1 cellular context compared by ENCODE assay signal in the genomic region with DNA sequence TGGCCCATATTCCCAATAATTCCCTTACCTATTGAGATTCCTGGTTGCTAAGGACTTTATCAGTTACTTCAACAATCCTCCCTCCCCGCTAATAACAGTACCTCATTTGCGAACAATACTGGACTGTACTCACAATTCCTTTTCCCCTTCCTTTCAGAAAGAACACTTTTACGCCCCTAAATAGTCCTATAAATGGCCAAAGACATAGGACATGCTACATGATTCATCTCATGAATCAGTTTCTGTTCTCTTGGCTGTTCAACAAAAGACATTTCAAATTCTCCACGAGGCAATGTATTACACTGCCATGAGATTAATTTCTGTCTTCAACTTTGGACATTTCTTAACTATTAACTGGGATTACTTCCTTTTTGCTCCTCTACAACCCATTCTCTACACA.
TF ChIP-seq lines count a peak whose summit lies in the region.

No MANE protein-coding gene starts in this region.

TF ChIP-seq in IMR-90, 13 proteins besides CTCF, POLR2A, EP300 and RAD21 (continued from another document):
- TF ChIP-seq, protein P1, sequence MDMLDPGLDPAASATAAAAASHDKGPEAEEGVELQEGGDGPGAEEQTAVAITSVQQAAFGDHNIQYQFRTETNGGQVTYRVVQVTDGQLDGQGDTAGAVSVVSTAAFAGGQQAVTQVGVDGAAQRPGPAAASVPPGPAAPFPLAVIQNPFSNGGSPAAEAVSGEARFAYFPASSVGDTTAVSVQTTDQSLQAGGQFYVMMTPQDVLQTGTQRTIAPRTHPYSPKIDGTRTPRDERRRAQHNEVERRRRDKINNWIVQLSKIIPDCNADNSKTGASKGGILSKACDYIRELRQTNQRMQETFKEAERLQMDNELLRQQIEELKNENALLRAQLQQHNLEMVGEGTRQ (IDR thresholded peaks at IDR 0.05; ENCODE audit: low read depth, low read length): no peak
- TF ChIP-seq MAFK (IDR thresholded peaks at IDR 0.05; ENCODE audit: low read depth, low read length) (no peak), CEBPB (IDR thresholded peaks at IDR 0.05; ENCODE audit: low read depth, low read length) (no peak), MXI1 (IDR thresholded peaks at IDR 0.05; ENCODE audit: borderline replicate concordance, low read depth, low read length) (no peak), BHLHE40 (IDR thresholded peaks at IDR 0.05; ENCODE audit: low read depth, low read length) (no peak), CHD1 (IDR thresholded peaks at IDR 0.05; ENCODE audit: low read depth, low read length) (no peak), SMC3 (IDR thresholded peaks at IDR 0.05; ENCODE audit: low read depth, low read length) (no peak), MAZ (IDR thresholded peaks at IDR 0.05; ENCODE audit: borderline replicate concordance, low read depth, low read length) (no peak), RFX5 (IDR thresholded peaks at IDR 0.05; ENCODE audit: low read depth, low read length) (no peak), NFE2L2 (IDR thresholded peaks at IDR 0.05; ENCODE audit: low read depth, low read length) (no peak), RCOR1 (IDR thresholded peaks at IDR 0.05; ENCODE audit: insufficient replicate concordance, low read length) (no peak)
- TF ChIP-seq, protein P2, sequence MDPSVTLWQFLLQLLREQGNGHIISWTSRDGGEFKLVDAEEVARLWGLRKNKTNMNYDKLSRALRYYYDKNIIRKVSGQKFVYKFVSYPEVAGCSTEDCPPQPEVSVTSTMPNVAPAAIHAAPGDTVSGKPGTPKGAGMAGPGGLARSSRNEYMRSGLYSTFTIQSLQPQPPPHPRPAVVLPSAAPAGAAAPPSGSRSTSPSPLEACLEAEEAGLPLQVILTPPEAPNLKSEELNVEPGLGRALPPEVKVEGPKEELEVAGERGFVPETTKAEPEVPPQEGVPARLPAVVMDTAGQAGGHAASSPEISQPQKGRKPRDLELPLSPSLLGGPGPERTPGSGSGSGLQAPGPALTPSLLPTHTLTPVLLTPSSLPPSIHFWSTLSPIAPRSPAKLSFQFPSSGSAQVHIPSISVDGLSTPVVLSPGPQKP (IDR thresholded peaks at IDR 0.05; ENCODE audit: borderline replicate concordance, low read depth, low read length): no peak
